ENCODE assay signal across 14 cellular contexts in the genomic region with DNA sequence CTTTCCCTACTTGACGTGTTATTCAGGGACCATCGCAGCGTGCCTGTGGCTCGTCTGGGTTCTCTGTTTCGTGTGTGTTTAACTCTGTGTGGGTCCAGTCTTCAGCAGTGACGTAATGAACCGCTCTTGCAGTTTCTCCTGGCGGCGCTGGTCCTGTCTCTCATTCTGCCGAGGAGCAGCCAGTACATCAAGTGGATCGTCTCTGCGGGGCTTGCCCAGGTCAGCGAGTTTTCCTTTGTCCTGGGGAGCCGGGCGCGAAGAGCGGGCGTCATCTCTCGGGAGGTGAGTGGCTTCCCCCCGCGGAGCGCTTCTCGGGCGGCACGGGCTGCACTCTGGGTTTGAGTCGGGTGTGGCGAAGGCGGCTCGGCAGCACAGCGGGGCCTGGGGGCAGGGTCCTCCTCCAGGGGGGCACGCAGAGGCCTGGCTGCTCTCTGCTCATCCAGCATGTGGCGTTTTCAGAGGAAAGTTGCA. TPM values are rescaled to one million over a fixed set of nuclear protein-coding genes. Genes with fewer than 3 reads are reported as not detected.
DNase-seq lines count a peak whose midpoint lies in the region; ATAC-seq and TF ChIP-seq lines count a peak whose summit lies in the region.
"Had no signal": no experiment of that assay in that cellular context is flagged by ENCODE, and none has a peak within 500 bp of the region (broad histone marks: within the 10 kb centered on the region; RNA-seq: fewer than 3 reads in every experiment).

No MANE protein-coding gene starts in this region.

- H3K27me3 ChIP-seq in upper lobe of right lung (no peaks in the 10 kb centered on the region), esophagus squamous epithelium (no peaks in the 10 kb centered on the region)
- H3K27me3 ChIP-seq: esophagus muscularis mucosa, neutrophil had no signal

- peak; percentile 24 for DNase-seq in activated CD8-positive, alpha-beta memory T cell treated with anti-CD3 and anti-CD28 coated beads for 24 hours
- DNase-seq in activated CD8-positive, alpha-beta memory T cell treated with anti-CD3 and anti-CD28 coated beads, Interleukin-2, amount 10 ng/mL, durations not matched to agents 7 days and 5 days = no peak
- DNase-seq in left lobe of liver (ENCODE audit: low spot score) (peak; percentile 38), upper lobe of right lung (peak; percentile 60), HuH-7.5 (ENCODE audit: low spot score) (no peak), esophagus squamous epithelium (lab: John Stamatoyannopoulos, UW) (no peak)
- DNase-seq: ACHN; NCI-H1436 treated with DMSO at 0.1 percent for 48 hours; PC-3; stimulated activated naive CD8-positive, alpha-beta T cell treated with anti-CD3 and anti-CD28 coated beads, Interleukin-15, amount 100 ng/mL, for 72 hours had no signal

- H3K27me3 Mint-ChIP-seq in activated CD8-positive, alpha-beta memory T cell treated with anti-CD3 and anti-CD28 coated beads, Interleukin-2, amount 10 ng/mL, durations not matched to agents 7 days and 5 days = no peaks in the 10 kb centered on the region
- no peaks in the 10 kb centered on the region for H3K27me3 Mint-ChIP-seq in brain
- H3K27me3 Mint-ChIP-seq: stimulated activated naive CD8-positive, alpha-beta T cell treated with anti-CD3 and anti-CD28 coated beads, Interleukin-15, amount 100 ng/mL, for 72 hours had no signal

- H3K36me3 ChIP-seq in upper lobe of right lung (peaks cover 46% of the 10 kb centered on the region), esophagus squamous epithelium (peaks cover 0 to 55% (median 10%) of the 10 kb centered on the region in 3 donors)

- intact Hi-C loops in upper lobe of right lung (cut with DNase I) (no loop called here), esophagus squamous epithelium (cut with DNase I) (no loop called here)

- ATAC-seq in activated CD8-positive, alpha-beta memory T cell treated with anti-CD3 and anti-CD28 coated beads, Interleukin-2, amount 10 ng/mL, durations not matched to agents 7 days and 5 days = no peak
- ATAC-seq in left lobe of liver (no peak), upper lobe of right lung (no peak), HG02759 (IDR thresholded peaks at IDR 0.05; ENCODE audit: unreplicated experiment) (no peak)
- ATAC-seq: PC-3; stimulated activated naive CD8-positive, alpha-beta T cell treated with anti-CD3 and anti-CD28 coated beads, Interleukin-15, amount 100 ng/mL, for 72 hours had no signal

- H3K4me1 ChIP-seq in upper lobe of right lung = peaks cover 14% of the 10 kb centered on the region
- H3K4me1 ChIP-seq in esophagus squamous epithelium = peaks cover 6 to 41% (median 6%) of the 10 kb centered on the region in 3 donors

- H3K27ac ChIP-seq in upper lobe of right lung (no peak overlapping the region), esophagus squamous epithelium (peak overlapping the region in 2 of 4 donors; percentile 23 to 59)
- H3K27ac ChIP-seq: neutrophil had no signal

- no peaks in the 10 kb centered on the region for H3K9me3 ChIP-seq in upper lobe of right lung
- H3K9me3 ChIP-seq in esophagus squamous epithelium = no peaks in the 10 kb centered on the region
- H3K9me3 ChIP-seq: esophagus muscularis mucosa, neutrophil had no signal

- CTCF ChIA-PET in activated CD8-positive, alpha-beta memory T cell treated with anti-CD3 and anti-CD28 coated beads, Interleukin-2, amount 10 ng/mL, durations not matched to agents 7 days and 5 days (lab: Charles Lee) = interaction anchor here (2.4 kb wide), 1 partner anchor 14 kb away, joined by 7 read pairs; no protein-coding TSS in a partner anchor

- WGBS in esophagus squamous epithelium, 2 donors = 91 to 95% methylated on average over 5 to 7 of the region's 32 CpGs

- H3K4me3 ChIP-seq in upper lobe of right lung (no peak overlapping the region), esophagus squamous epithelium (no peak overlapping the region)

- no peak for TF ChIP-seq POLR2A in esophagus squamous epithelium (IDR thresholded peaks at IDR 0.05)

- no peaks in the 10 kb centered on the region for H3K9me3 Mint-ChIP-seq in activated CD8-positive, alpha-beta memory T cell treated with anti-CD3 and anti-CD28 coated beads, Interleukin-2, amount 10 ng/mL, durations not matched to agents 7 days and 5 days (ENCODE audit: low read depth)
- H3K9me3 Mint-ChIP-seq in brain = peaks cover 0 to 7% (median 5%) of the 10 kb centered on the region in 5 experiments
- H3K9me3 Mint-ChIP-seq: stimulated activated naive CD8-positive, alpha-beta T cell treated with anti-CD3 and anti-CD28 coated beads, Interleukin-15, amount 100 ng/mL, for 72 hours had no signal

- TF ChIP-seq CTCF in brain (conservative IDR thresholded peaks at IDR 0.05) = no peak
- no peak for TF ChIP-seq CTCF in upper lobe of right lung (IDR thresholded peaks at IDR 0.05)
- TF ChIP-seq CTCF in esophagus squamous epithelium (IDR thresholded peaks at IDR 0.05) = no peak

- H3K4me1 Mint-ChIP-seq in activated CD8-positive, alpha-beta memory T cell treated with anti-CD3 and anti-CD28 coated beads, Interleukin-2, amount 10 ng/mL, durations not matched to agents 7 days and 5 days = no peaks in the 10 kb centered on the region
- H3K4me1 Mint-ChIP-seq in brain = peaks cover 55% of the 10 kb centered on the region

- H3K36me3 Mint-ChIP-seq in activated CD8-positive, alpha-beta memory T cell treated with anti-CD3 and anti-CD28 coated beads, Interleukin-2, amount 10 ng/mL, durations not matched to agents 7 days and 5 days = peaks cover 2% of the 10 kb centered on the region
- peaks cover 31% of the 10 kb centered on the region for H3K36me3 Mint-ChIP-seq in brain

- no peak overlapping the region for H3K27ac Mint-ChIP-seq in activated CD8-positive, alpha-beta memory T cell treated with anti-CD3 and anti-CD28 coated beads, Interleukin-2, amount 10 ng/mL, durations not matched to agents 7 days and 5 days
- H3K27ac Mint-ChIP-seq in brain = peak overlapping the region; percentile 38 to 93 (median 86)
- H3K27ac Mint-ChIP-seq: stimulated activated naive CD8-positive, alpha-beta T cell treated with anti-CD3 and anti-CD28 coated beads, Interleukin-15, amount 100 ng/mL, for 72 hours had no signal

- H3K4me3 Mint-ChIP-seq in activated CD8-positive, alpha-beta memory T cell treated with anti-CD3 and anti-CD28 coated beads, Interleukin-2, amount 10 ng/mL, durations not matched to agents 7 days and 5 days = no peak overlapping the region
- H3K4me3 Mint-ChIP-seq in brain = peak overlapping the region; percentile 38 to 84 (median 61)
- H3K4me3 Mint-ChIP-seq: stimulated activated naive CD8-positive, alpha-beta T cell treated with anti-CD3 and anti-CD28 coated beads, Interleukin-15, amount 100 ng/mL, for 72 hours had no signal

RNA-seq across cellular contexts. Expression of a gene that starts 36.3 kb away (rescaled TPM):
- total RNA-seq in activated CD8-positive, alpha-beta memory T cell treated with anti-CD3 and anti-CD28 coated beads, Interleukin-2, amount 10 ng/mL, durations not matched to agents 7 days and 5 days = 100 to 1,000 TPM; 168 to 175 TPM
- 216 TPM for polyA plus RNA-seq in brain (ENCODE audit: insufficient read depth, low read depth, low replicate concordance)
- total RNA-seq in left lobe of liver = 23.5 TPM
- total RNA-seq in upper lobe of right lung = 42.3 TPM
- 10 to 100 TPM; 55.7 to 82.1 (median 59.5) TPM for total RNA-seq in esophagus squamous epithelium

RNA-seq across cellular contexts. Expression of a gene that starts 57.7 kb away (rescaled TPM):
- total RNA-seq in activated CD8-positive, alpha-beta memory T cell treated with anti-CD3 and anti-CD28 coated beads, Interleukin-2, amount 10 ng/mL, durations not matched to agents 7 days and 5 days = 10 to 100 TPM; 17.2 to 29.1 TPM
- polyA plus RNA-seq in brain (ENCODE audit: insufficient read depth, low read depth, low replicate concordance) = 16.0 TPM
- total RNA-seq in left lobe of liver = 10.0 TPM
- 24.6 TPM for total RNA-seq in upper lobe of right lung
- total RNA-seq in esophagus squamous epithelium = 10 to 100 TPM in 1 of 4 donors, 1 to 10 TPM in 3; 4.7 to 14.1 (median 7.7) TPM

Comparison
In these comparisons a context has a peak if more than half of its experiments do, and no peak if none do; other contexts are left out.
1. DNase-seq: peak in activated CD8-positive, alpha-beta memory T cell treated with anti-CD3 and anti-CD28 coated beads for 24 hours (single experiment), left lobe of liver (single experiment) and upper lobe of right lung (single experiment); none in activated CD8-positive, alpha-beta memory T cell treated with anti-CD3 and anti-CD28 coated beads, Interleukin-2, amount 10 ng/mL, durations not matched to agents 7 days and 5 days (single experiment), HuH-7.5 (single experiment) and esophagus squamous epithelium (single experiment).